27 cellular contexts compared by ENCODE assay signal in the genomic region with DNA sequence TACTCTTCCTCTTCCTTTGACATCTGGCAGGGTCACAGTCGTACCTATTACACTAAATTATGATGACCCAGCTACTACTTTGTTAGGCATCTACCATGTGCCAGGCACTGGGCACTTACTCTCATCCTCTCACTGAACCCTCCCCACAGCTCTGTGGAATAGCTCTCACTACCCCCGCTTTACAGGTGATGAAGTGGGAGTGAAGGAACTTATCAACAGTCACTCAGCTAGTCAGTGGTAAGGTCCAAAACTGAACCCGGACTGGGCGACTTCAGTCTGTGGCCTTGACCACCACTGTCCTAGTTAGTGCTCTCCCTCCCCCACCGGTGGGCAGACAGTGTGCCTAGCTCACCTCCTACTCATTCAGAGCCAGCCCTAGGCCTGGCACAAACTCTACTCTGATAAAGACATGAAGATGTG. TPM values are rescaled to one million over a fixed set of nuclear protein-coding genes. Genes with fewer than 3 reads are reported as not detected.
DNase-seq lines count a peak whose midpoint lies in the region; ATAC-seq, FAIRE-seq and TF ChIP-seq lines count a peak whose summit lies in the region.
"Had no signal": no experiment of that assay in that cellular context is flagged by ENCODE, and none has a peak within 500 bp of the region (broad histone marks: within the 10 kb centered on the region; RNA-seq: fewer than 3 reads in every experiment).

No MANE protein-coding gene starts in this region.

- TF ChIP-seq CTCF in HEK293 (tag by site-specific recombination; IDR thresholded peaks at IDR 0.05) (no peak), RWPE1 (conservative IDR thresholded peaks at IDR 0.05; ENCODE audit: low read depth) (no peak), heart left ventricle (IDR thresholded peaks at IDR 0.05) (no peak), nephron (IDR thresholded peaks at IDR 0.05; ENCODE audit: unreplicated experiment in 3 of 3) (no peak)

- ATAC-seq in heart left ventricle (peak; percentile 21 to 58 (median 42)), GM21515 (IDR thresholded peaks at IDR 0.05; ENCODE audit: unreplicated experiment) (no peak)
- ATAC-seq: HepG2, lower lobe of right lung, Panc1 had no signal

- peaks cover 4% of the 10 kb centered on the region for H3K27me3 Mint-ChIP-seq in nephron (ENCODE audit: low read depth)
- H3K27me3 Mint-ChIP-seq: activated T-cell treated with anti-CD3 and anti-CD28 coated beads, Interleukin-2, amount 50 U/mL, for 24 hours had no signal

- H3K4me1 ChIP-seq in HEK293 (ENCODE audit: control insufficient read depth, insufficient read depth, low read length) = no peaks in the 10 kb centered on the region; the same call in 1 of the 2 replicates
- peaks cover 0 to 79% (median 42%) of the 10 kb centered on the region in 12 donors for H3K4me1 ChIP-seq in heart left ventricle
- H3K4me1 ChIP-seq: lower lobe of right lung had no signal

- intact Hi-C loops in heart left ventricle (cut with DNase I) = loop anchor here in 1 of 10 donors (2.0 kb wide), 1 partner anchor 37 kb away; no protein-coding TSS in a partner anchor

- H3K4me3 Mint-ChIP-seq in nephron = no peak overlapping the region
- H3K4me3 Mint-ChIP-seq: activated B cell treated with CpG ODN at 0.5 μM for 24 hours; activated CD4-positive, alpha-beta memory T cell treated with anti-CD3 and anti-CD28 coated beads for 36 hours; activated T-cell treated with anti-CD3 and anti-CD28 coated beads, Interleukin-2, amount 50 U/mL, for 24 hours; T-helper 2 cell treated with Interferon-gamma antibody and Interleukin-4, amounts not matched to agents 5 μg/mL and 100 μg/mL, for 36 hours had no signal

- H3K27ac ChIP-seq in HEK293 (ENCODE audit: extremely low read depth, low read depth, low read length) = no peak overlapping the region
- H3K27ac ChIP-seq in RWPE1 = peak overlapping the region; percentile 77
- H3K27ac ChIP-seq in heart left ventricle = peak overlapping the region in 3 of 12 donors; percentile 9 to 79 (median 28)
- H3K27ac ChIP-seq: lower lobe of right lung, SK-N-MC, stomach, transverse colon had no signal

- no peaks in the 10 kb centered on the region for H3K9me3 Mint-ChIP-seq in nephron
- H3K9me3 Mint-ChIP-seq: activated B cell treated with CpG ODN at 0.5 μM for 24 hours; activated CD4-positive, alpha-beta memory T cell treated with anti-CD3 and anti-CD28 coated beads for 36 hours; activated T-cell treated with anti-CD3 and anti-CD28 coated beads, Interleukin-2, amount 50 U/mL, for 24 hours; T-helper 2 cell treated with Interferon-gamma antibody and Interleukin-4, amounts not matched to agents 5 μg/mL and 100 μg/mL, for 36 hours had no signal

- H3K36me3 Mint-ChIP-seq in nephron (ENCODE audit: low read depth) = no peaks in the 10 kb centered on the region
- H3K36me3 Mint-ChIP-seq: activated CD4-positive, alpha-beta memory T cell treated with anti-CD3 and anti-CD28 coated beads for 36 hours had no signal

- no peak overlapping the region for H3K4me3 ChIP-seq in HEK293 (ENCODE audit: low read depth, low read length)
- no peak overlapping the region for H3K4me3 ChIP-seq in heart left ventricle
- H3K4me3 ChIP-seq: GM12878, lower lobe of right lung, SK-N-MC, stomach, transverse colon had no signal

- no peak for FAIRE-seq in H54 (lab: Jason Lieb, UNC)
- FAIRE-seq: GM12878, GM19239, HepG2, islet of Langerhans had no signal

- DNase-seq in RWPE1 (ENCODE audit: low spot score) (no peak), heart left ventricle (peak in 2 of 5 donors; percentile 59 to 65), NCI-H748 treated with DMSO at 0.1 percent for 48 hours (lab: John Stamatoyannopoulos, UW) (no peak), H54 (ENCODE audit: insufficient read length, low spot score) (no peak)
- DNase-seq: activated B cell treated with CpG ODN at 0.5 μM for 24 hours; activated CD4-positive, alpha-beta memory T cell treated with anti-CD3 and anti-CD28 coated beads for 36 hours; activated naive CD4-positive, alpha-beta T cell treated with Interleukin-2 at 50 U/mL for 16 hours; activated T-cell treated with anti-CD3 and anti-CD28 coated beads, Interleukin-2, amount 50 U/mL, for 24 hours; DMS79 treated with DMSO at 0.1 percent for 48 hours; GOT3; lower lobe of right lung; NCI-H1105 treated with DMSO at 0.1 percent for 48 hours; NCI-H2081; NCI-H446 treated with DMSO at 0.1 percent for 48 hours; stimulated activated CD4-positive, alpha-beta T cell treated with anti-CD3 and anti-CD28 coated beads, Interleukin-4, amount 100 ng/mL, for 24 hours; stomach; transverse colon had no signal

- H3K9me3 ChIP-seq in HEK293 (ENCODE audit: control insufficient read depth, insufficient read depth, low read depth, low read length) = no peaks in the 10 kb centered on the region
- H3K9me3 ChIP-seq in heart left ventricle = no peaks in the 10 kb centered on the region
- H3K9me3 ChIP-seq: lower lobe of right lung, stomach, transverse colon had no signal

- peaks cover 81% of the 10 kb centered on the region for H3K4me1 Mint-ChIP-seq in nephron

- WGBS in heart left ventricle, 4 donors = 33 to 59% (median 45%) methylated on average over 2 to 5 of the region's 5 CpGs

- POLR2A ChIA-PET in HEK293 (lab: Yijun Ruan, JAX) = interaction anchor here (0.6 kb wide), 1 partner anchor 10 kb away, joined by 3 read pairs; no protein-coding TSS in a partner anchor
- POLR2A ChIA-PET in RWPE1 (lab: Yijun Ruan, JAX; ENCODE audit: low non-redundant PET) = no interaction called here

- H3K27me3 ChIP-seq in heart left ventricle = no peaks in the 10 kb centered on the region

- TF ChIP-seq POLR2A in heart left ventricle (IDR thresholded peaks at IDR 0.05) = no peak
- no peak for TF ChIP-seq POLR2A in H54 (IDR thresholded peaks at IDR 0.05; ENCODE audit: low read depth, low read length)

- peaks cover 0 to 16% of the 10 kb centered on the region in 2 experiments; a peak in 1 of 3 replicates for H3K36me3 ChIP-seq in HEK293 (ENCODE audit: control insufficient read depth in 2 of 2, insufficient read depth in 1 of 2, low read length in 2 of 2)
- H3K36me3 ChIP-seq in heart left ventricle = no peaks in the 10 kb centered on the region
- H3K36me3 ChIP-seq: lower lobe of right lung, stomach, transverse colon had no signal

- CTCF ChIA-PET in HEK293 (lab: Yijun Ruan, JAX) = interaction anchor here (0.6 to 1.5 kb wide), 5 partner anchors 28 to 589 kb away, joined by 3 to 6 read pairs (median 4); no protein-coding TSS in a partner anchor
- CTCF ChIA-PET in RWPE1 (lab: Yijun Ruan, JAX) = no interaction called here

- peak overlapping the region in 2 of 3 experiments; percentile 0 to 71 for H3K27ac Mint-ChIP-seq in nephron
- H3K27ac Mint-ChIP-seq: activated B cell treated with CpG ODN at 0.5 μM for 24 hours; activated CD4-positive, alpha-beta memory T cell treated with anti-CD3 and anti-CD28 coated beads for 36 hours; activated T-cell treated with anti-CD3 and anti-CD28 coated beads, Interleukin-2, amount 50 U/mL, for 24 hours; T-helper 2 cell treated with Interferon-gamma antibody and Interleukin-4, amounts not matched to agents 5 μg/mL and 100 μg/mL, for 36 hours had no signal

TF ChIP-seq in HEK293, 187 proteins besides CTCF, POLR2A, EP300 and RAD21:
- TF ChIP-seq, protein P1, sequence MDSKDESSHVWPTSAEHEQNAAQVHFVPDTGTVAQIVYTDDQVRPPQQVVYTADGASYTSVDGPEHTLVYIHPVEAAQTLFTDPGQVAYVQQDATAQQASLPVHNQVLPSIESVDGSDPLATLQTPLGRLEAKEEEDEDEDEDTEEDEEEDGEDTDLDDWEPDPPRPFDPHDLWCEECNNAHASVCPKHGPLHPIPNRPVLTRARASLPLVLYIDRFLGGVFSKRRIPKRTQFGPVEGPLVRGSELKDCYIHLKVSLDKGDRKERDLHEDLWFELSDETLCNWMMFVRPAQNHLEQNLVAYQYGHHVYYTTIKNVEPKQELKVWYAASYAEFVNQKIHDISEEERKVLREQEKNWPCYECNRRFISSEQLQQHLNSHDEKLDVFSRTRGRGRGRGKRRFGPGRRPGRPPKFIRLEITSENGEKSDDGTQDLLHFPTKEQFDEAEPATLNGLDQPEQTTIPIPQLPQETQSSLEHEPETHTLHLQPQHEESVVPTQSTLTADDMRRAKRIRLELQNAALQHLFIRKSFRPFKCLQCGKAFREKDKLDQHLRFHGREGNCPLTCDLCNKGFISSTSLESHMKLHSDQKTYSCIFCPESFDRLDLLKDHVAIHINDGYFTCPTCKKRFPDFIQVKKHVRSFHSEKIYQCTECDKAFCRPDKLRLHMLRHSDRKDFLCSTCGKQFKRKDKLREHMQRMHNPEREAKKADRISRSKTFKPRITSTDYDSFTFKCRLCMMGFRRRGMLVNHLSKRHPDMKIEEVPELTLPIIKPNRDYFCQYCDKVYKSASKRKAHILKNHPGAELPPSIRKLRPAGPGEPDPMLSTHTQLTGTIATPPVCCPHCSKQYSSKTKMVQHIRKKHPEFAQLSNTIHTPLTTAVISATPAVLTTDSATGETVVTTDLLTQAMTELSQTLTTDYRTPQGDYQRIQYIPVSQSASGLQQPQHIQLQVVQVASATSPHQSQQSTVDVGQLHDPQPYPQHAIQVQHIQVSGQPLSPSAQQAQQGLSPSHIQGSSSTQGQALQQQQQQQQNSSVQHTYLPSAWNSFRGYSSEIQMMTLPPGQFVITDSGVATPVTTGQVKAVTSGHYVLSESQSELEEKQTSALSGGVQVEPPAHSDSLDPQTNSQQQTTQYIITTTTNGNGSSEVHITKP (tag by site-specific recombination; IDR thresholded peaks at IDR 0.05) = 0 out of 2 replicates have a peak, but pooled peaks have one; percentile 46
- TF ChIP-seq ZNF843 (tag by site-specific recombination; IDR thresholded peaks at IDR 0.05) (no peak), ZFHX2 (tag by site-specific recombination; conservative IDR thresholded peaks at IDR 0.05) (peak; percentile 32), KLF1 (tag by site-specific recombination; IDR thresholded peaks at IDR 0.05) (no peak), ZNF214 (tag by site-specific recombination; IDR thresholded peaks at IDR 0.05; ENCODE audit: borderline replicate concordance) (no peak), GLIS2 (tag by site-specific recombination; IDR thresholded peaks at IDR 0.05) (0 out of 2 replicates have a peak, but pooled peaks have one; percentile 4), PRDM1 (tag by site-specific recombination; IDR thresholded peaks at IDR 0.05) (peak; percentile 88)

RNA-seq across cellular contexts. Expression of a gene that starts 12.3 kb away (rescaled TPM):
- total RNA-seq in heart left ventricle = 10 to 100 TPM in 4 of 9 donors, 1 to 10 TPM in 5; 4.7 to 18.5 (median 9.6) TPM
- polyA plus RNA-seq in heart left ventricle = 10 to 100 TPM in 1 of 2 donors, 1 to 10 TPM in 1; 1.1 to 11.5 TPM

RNA-seq across cellular contexts. Expression of a gene that starts 48.0 kb away (rescaled TPM):
- 10 to 100 TPM; 10.1 to 24.1 (median 13.1) TPM for total RNA-seq in heart left ventricle
- polyA plus RNA-seq in heart left ventricle = 10 to 100 TPM in 1 of 2 donors, 1 to 10 TPM in 1; 7.5 to 15.8 TPM
